Comparison of ENCODE assay signal across 27 cellular contexts in genomic region chr2:4368907-4369306, GRCh38.
"Had no signal": no experiment of that assay in that cellular context is flagged by ENCODE, and none has a peak within 500 bp of the region (broad histone marks: within the 10 kb centered on the region; RNA-seq: fewer than 3 reads in every experiment).

No MANE protein-coding gene starts in this region.

- H3K36me3 ChIP-seq: stomach, suprapubic skin, thoracic aorta, thyroid gland, tibial artery, tibial nerve, transverse colon, upper lobe of left lung, upper lobe of right lung, uterus, vagina had no signal

- DNase-seq: stimulated activated CD4-positive, alpha-beta T cell treated with anti-CD3 and anti-CD28 coated beads, Interleukin-2, amount 100 ng/mL, for 48 hours; stimulated activated CD4-positive, alpha-beta T cell treated with anti-CD3 and anti-CD28 coated beads, Interleukin-4, amount 100 ng/mL, for 1 hour; stimulated activated CD4-positive, alpha-beta T cell treated with anti-CD3 and anti-CD28 coated beads, Interleukin-4, amount 100 ng/mL, for 24 hours; stimulated activated CD4-positive, alpha-beta T cell treated with anti-CD3 and anti-CD28 coated beads, Interleukin-4, amount 100 ng/mL, for 4 hours; stimulated activated CD8-positive, alpha-beta memory T cell treated with anti-CD3 and anti-CD28 coated beads, Interleukin-4, amount 100 ng/mL, for 48 hours; stimulated activated naive B cell treated with anti-CD40 and anti-IgM and Interleukin-4, amounts not matched to agents 10 μg/mL and 1 μg/mL and 100 μg/mL, for 72 hours; stimulated activated naive CD4-positive, alpha-beta T cell; stimulated activated naive CD4-positive, alpha-beta T cell treated with Interleukin-2 at 50 U/mL for 16 hours; stimulated activated naive CD8-positive, alpha-beta T cell treated with anti-CD3 and anti-CD28 coated beads, Interleukin-15, amount 100 ng/mL, for 72 hours; stimulated activated naive CD8-positive, alpha-beta T cell treated with anti-CD3 and anti-CD28 coated beads, Interleukin-15, Interleukin-2, amounts not matched to agents 100 U/mL and 50 U/mL, for 24 hours; stomach; substantia nigra; testis; thyroid gland; tibial artery; transverse colon; trophoblast cell; upper lobe of left lung; upper lobe of right lung; uterus had no signal

- H3K4me1 ChIP-seq: stomach, suprapubic skin, testis, thyroid gland, tibial artery, tibial nerve, transverse colon, upper lobe of left lung, upper lobe of right lung, uterus, vagina had no signal

- FAIRE-seq: urothelium cell line had no signal

- H3K4me3 ChIP-seq: stomach, suprapubic skin, testis, thoracic aorta, thyroid gland, tibial artery, tibial nerve, transverse colon, upper lobe of left lung, upper lobe of right lung, uterus, vagina had no signal

- H3K27me3 ChIP-seq: stomach, suprapubic skin, testis, thyroid gland, tibial artery, tibial nerve, transverse colon, upper lobe of left lung, upper lobe of right lung, uterus, vagina had no signal

- H3K27ac ChIP-seq: stomach, suprapubic skin, testis, thoracic aorta, thyroid gland, tibial artery, tibial nerve, transverse colon, upper lobe of left lung, upper lobe of right lung, uterus, vagina had no signal

- H3K9me3 ChIP-seq: testis, thoracic aorta, thyroid gland, vagina had no signal

- ATAC-seq: stimulated activated effector memory CD8-positive, alpha-beta T cell treated with anti-CD3 and anti-CD28 coated beads, Interleukin-12 subunit alpha, Interleukin-12 subunit beta, amount 100 ng/mL, for 72 hours; stimulated activated memory B cell treated with anti-CD40 and anti-IgM and Interleukin-4, amounts not matched to agents 10 μg/mL and 1 μg/mL and 100 μg/mL, for 72 hours; stimulated activated naive B cell treated with anti-CD40 and anti-IgM and Interleukin-4, amounts not matched to agents 10 μg/mL and 1 μg/mL and 100 μg/mL, for 72 hours; stimulated activated naive CD8-positive, alpha-beta T cell treated with anti-CD3 and anti-CD28 coated beads, Interleukin-15, amount 100 ng/mL, for 72 hours; stimulated activated naive CD8-positive, alpha-beta T cell treated with anti-CD3 and anti-CD28 coated beads, Interleukin-15, Interleukin-2, amounts not matched to agents 100 U/mL and 50 U/mL, for 24 hours; upper lobe of right lung had no signal
